Comparison of ENCODE assay signal across 1 cellular context in genomic region chr7:99616359-99617186, GRCh38.
TF ChIP-seq lines count a peak whose summit lies in the region.

ZSCAN25 (plus strand) TSS chr7:99616946; CDS start chr7:99619607, 2,661 bp downstream.

TF ChIP-seq in K562, 482 proteins besides CTCF, POLR2A, EP300 and RAD21 (continued from another document and continues in another):
- TF ChIP-seq CUX1 (CRISPR knock-in tag; IDR thresholded peaks at IDR 0.05) (no peak), MNT (conservative IDR thresholded peaks at IDR 0.05) (peak; percentile 72 to 89), ZNF431 (CRISPR knock-in tag; IDR thresholded peaks at IDR 0.05) (peak; percentile 35; the same call in 1 of the 2 replicates), MEIS2 (IDR thresholded peaks at IDR 0.05; ENCODE audit: partially characterized antibody) (no peak), ZFP1 (CRISPR knock-in tag; IDR thresholded peaks at IDR 0.05) (0 out of 2 replicates have a peak, but pooled peaks have one; percentile 13), ZNF316 (IDR thresholded peaks at IDR 0.05) (peak; percentile 29), EP400 (IDR thresholded peaks at IDR 0.05) (peak; percentile 95), SIN3B (IDR thresholded peaks at IDR 0.05; ENCODE audit: low read depth) (peak; percentile 94), ZNF586 (CRISPR knock-in tag; conservative IDR thresholded peaks at IDR 0.05) (no peak), UBTF (IDR thresholded peaks at IDR 0.05; ENCODE audit: borderline replicate concordance in 1 of 2, low read depth in 2 of 2, low read length in 2 of 2) (peak; percentile 91 to 94), ZNF253 (CRISPR knock-in tag; conservative IDR thresholded peaks at IDR 0.05) (no peak), RBM17 (IDR thresholded peaks at IDR 0.05; ENCODE audit: borderline replicate concordance, low read depth, low read length) (no peak), ZNF766 (CRISPR knock-in tag; conservative IDR thresholded peaks at IDR 0.05) (peak; percentile 76; the same call in 1 of the 2 replicates), ZNF197 (CRISPR knock-in tag; IDR thresholded peaks at IDR 0.05; ENCODE audit: low read depth) (no peak), THRAP3 (IDR thresholded peaks at IDR 0.05; ENCODE audit: borderline replicate concordance) (peak; percentile 70; the same call in 1 of the 2 replicates), ZNF143 (CRISPR knock-in tag; IDR thresholded peaks at IDR 0.05) (peak; percentile 57; the same call in 1 of the 2 replicates), HDAC3 (IDR thresholded peaks at IDR 0.05; ENCODE audit: borderline replicate concordance, partially characterized antibody) (peak; percentile 38), NKRF (IDR thresholded peaks at IDR 0.05; ENCODE audit: borderline replicate concordance) (peak; percentile 76), FOXA3 (CRISPR knock-in tag; conservative IDR thresholded peaks at IDR 0.05 in 1 of 2, IDR thresholded peaks at IDR 0.05 in 1 of 2) (no peak; a peak in 1 of 4 replicates), ZNF764 (CRISPR knock-in tag; IDR thresholded peaks at IDR 0.05; ENCODE audit: low read depth) (no peak), GTF2F1 (IDR thresholded peaks at IDR 0.05; ENCODE audit: low read depth, low read length) (peak; percentile 84), ZNF655 (CRISPR knock-in tag; IDR thresholded peaks at IDR 0.05) (no peak), ZZZ3 (IDR thresholded peaks at IDR 0.05) (peak; percentile 95), AFF4 (CRISPR knock-in tag; IDR thresholded peaks at IDR 0.05) (peak; percentile 92), RERE (CRISPR knock-in tag; IDR thresholded peaks at IDR 0.05; ENCODE audit: borderline replicate concordance) (no peak; the same call in 1 of the 2 replicates), HCFC1 (IDR thresholded peaks at IDR 0.05; ENCODE audit: low read depth, low read length) (peak; percentile 90), ELF2 (CRISPR knock-in tag; IDR thresholded peaks at IDR 0.05) (peak; percentile 96), TCF15 (CRISPR knock-in tag; IDR thresholded peaks at IDR 0.05) (no peak), SP2 (IDR thresholded peaks at IDR 0.05; ENCODE audit: extremely low read depth, low read depth, low read length, poor library complexity, severe bottlenecking) (peak; percentile 100), POU5F1 (IDR thresholded peaks at IDR 0.05; ENCODE audit: borderline replicate concordance, low read depth, low read length, partially characterized antibody) (no peak)
